In the genomic region with DNA sequence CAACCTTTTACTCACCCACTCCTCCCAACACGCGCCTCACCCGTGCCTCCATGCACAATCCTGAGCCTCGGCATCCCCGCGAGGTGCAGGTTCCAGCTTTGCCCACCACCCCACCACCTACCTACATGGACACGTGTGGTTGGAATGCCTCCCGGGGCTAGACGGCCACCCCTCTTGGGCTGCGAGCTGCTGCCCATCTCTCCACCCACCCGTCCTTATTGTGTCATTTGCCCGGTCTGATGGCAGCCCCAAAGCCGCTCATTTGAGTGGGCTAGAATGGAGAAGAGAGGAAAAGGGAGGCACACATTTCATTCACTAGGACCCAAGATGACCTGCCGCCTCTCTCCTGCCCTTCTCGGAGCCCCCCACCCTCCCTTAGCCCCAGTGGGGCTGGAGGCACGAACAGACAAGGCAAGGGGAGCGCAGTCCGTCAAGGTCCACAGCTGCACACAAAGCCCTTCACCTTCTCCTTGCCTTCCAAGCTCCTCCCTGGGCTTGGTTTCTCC, we compare ENCODE assay signal across 8 cellular contexts. TPM values are rescaled to one million over a fixed set of nuclear protein-coding genes. Genes with fewer than 3 reads are reported as not detected.
DNase-seq lines count a peak whose midpoint lies in the region; ATAC-seq, FAIRE-seq and TF ChIP-seq lines count a peak whose summit lies in the region.

No MANE protein-coding gene starts in this region.

- WGBS in body of pancreas, 2 donors = 4 to 5% methylated on average over 18 of the region's 18 CpGs
- 4% methylated on average over 18 of the region's 18 CpGs for WGBS in lower leg skin, 2 donors
- 9 to 15% methylated on average over 13 to 18 of the region's 18 CpGs for WGBS in transverse colon (ENCODE audit: low coverage in 1 of 2), 2 donors

- no peaks in the 10 kb centered on the region for H3K9me3 ChIP-seq in body of pancreas
- H3K9me3 ChIP-seq in transverse colon = no peaks in the 10 kb centered on the region

- TF ChIP-seq EP300 in transverse colon (IDR thresholded peaks at IDR 0.05; ENCODE audit: low read depth) = no peak

- no peak for TF ChIP-seq CTCF in body of pancreas (IDR thresholded peaks at IDR 0.05)
- TF ChIP-seq CTCF in lower leg skin (IDR thresholded peaks at IDR 0.05) = no peak
- TF ChIP-seq CTCF in transverse colon (IDR thresholded peaks at IDR 0.05) = no peak

- FAIRE-seq in GM19239 (lab: Jason Lieb, UNC) = no peak

- H3K4me3 ChIP-seq in body of pancreas (peak overlapping the region; percentile 35 to 81), lower leg skin (ENCODE audit: low read depth, poor library complexity, severe bottlenecking) (peak overlapping the region; percentile 98), transverse colon (peak overlapping the region; percentile 68 to 87 (median 77))

- H3K4me1 ChIP-seq in body of pancreas (peaks cover 18% of the 10 kb centered on the region), transverse colon (peaks cover 0 to 20% (median 11%) of the 10 kb centered on the region in 4 donors)

- in situ Hi-C loops in transverse colon (cut with MboI; ENCODE audit: low pct_ligation_motif_present in 1 of 4, low pct_unique_long_range_greater_than_20kb in 1 of 4, low sequenced_read_pairs in 3 of 4) = no loop called here

- no peak for TF ChIP-seq POLR2A in body of pancreas (IDR thresholded peaks at IDR 0.05)
- no peak for TF ChIP-seq POLR2A in lower leg skin (IDR thresholded peaks at IDR 0.05)
- no peak for TF ChIP-seq POLR2A in transverse colon (IDR thresholded peaks at IDR 0.05)

- H3K27me3 ChIP-seq in body of pancreas = no peaks in the 10 kb centered on the region
- no peaks in the 10 kb centered on the region for H3K27me3 ChIP-seq in transverse colon

- H3K27ac ChIP-seq in body of pancreas (peak overlapping the region; percentile 68 to 94 (median 88)), transverse colon (peak overlapping the region; percentile 87 to 93 (median 90))

- H3K36me3 ChIP-seq in body of pancreas (replicated peaks in 1 of 2; ENCODE audit: insufficient read depth in 1 of 2, low read depth in 2 of 2) (no peaks in the 10 kb centered on the region), transverse colon (no peaks in the 10 kb centered on the region)

- intact Hi-C loops in body of pancreas (cut with DNase I) = no loop called here
- intact Hi-C loops in lower leg skin (cut with DNase I; ENCODE audit: low total_unique reads) = no loop called here
- intact Hi-C loops in transverse colon (cut with DNase I; ENCODE audit: low total_unique reads) = no loop called here

- peak; percentile 20 for DNase-seq in Ammon's horn (ENCODE audit: low spot score)
- DNase-seq in body of pancreas = peak in 3 of 4 donors; percentile 21 to 29 (median 28)
- DNase-seq in lower leg skin (ENCODE audit: low spot score in 2 of 2) = peak in 1 of 2 donors; percentile 85
- DNase-seq in transverse colon = no peak
- DNase-seq in KG1 (lab: John Stamatoyannopoulos, UW) = no peak
- DNase-seq in ecto neural progenitor cell (ENCODE audit: low spot score) = no peak
- DNase-seq in GM19239 (ENCODE audit: insufficient read length, low spot score) = no peak

- ATAC-seq in HG02938 (IDR thresholded peaks at IDR 0.05; ENCODE audit: unreplicated experiment) (peak; percentile 8), body of pancreas (peak; percentile 3)

RNA-seq across cellular contexts. Expression of gene ZNF697, which starts 0.8 kb away (rescaled TPM):
- 1 to 10 TPM; 4.9 to 8.6 TPM for total RNA-seq in body of pancreas
- total RNA-seq in lower leg skin = 1 to 10 TPM; 2.3 to 5.4 (median 3.6) TPM
- 1 to 10 TPM in 3 of 4 donors, under 1 TPM in 1; 1.00 to 5.6 (median 2.9) TPM for total RNA-seq in transverse colon

Comparison
In these comparisons a context has a peak if more than half of its experiments do, and no peak if none do; other contexts are left out.
1. DNase-seq: peak in Ammon's horn (single experiment) and body of pancreas (3 of 4); none in transverse colon (single experiment), KG1 (single experiment), ecto neural progenitor cell (single experiment) and GM19239 (single experiment).
2. Peak in every context shown above with its lines, with median percentiles within 50 percentile points of each other: H3K4me3 ChIP-seq.